Comparison of ENCODE assay signal across 9 cellular contexts in genomic region chr12:53174881-53175491, GRCh38. TPM values are rescaled to one million over a fixed set of nuclear protein-coding genes. Genes with fewer than 3 reads are reported as not detected.
DNase-seq lines count a peak whose midpoint lies in the region; ATAC-seq, FAIRE-seq and TF ChIP-seq lines count a peak whose summit lies in the region.
"Had no signal": no experiment of that assay in that cellular context is flagged by ENCODE, and none has a peak within 500 bp of the region (broad histone marks: within the 10 kb centered on the region; RNA-seq: fewer than 3 reads in every experiment).

No MANE protein-coding gene starts in this region.

- POLR2A ChIA-PET in Caco-2 (lab: Charles Lee) = interaction anchor here (1.2 kb wide), 1 partner anchor 96 kb away, joined by 9 read pairs; the partner anchor contains the start of gene SPRYD3

- no peak overlapping the region for H3K9ac ChIP-seq in kidney (ENCODE audit: low read length in 2 of 2)

- H3K27ac ChIP-seq in kidney (ENCODE audit: low read depth in 2 of 2, low read length in 2 of 2) = peak overlapping the region in 1 of 2 donors; percentile 65

- DNase-seq in Caco-2 (peak; percentile 63 to 73), Kasumi-1 (lab: John Stamatoyannopoulos, UW) (peak; percentile 32 to 53), kidney (no peak), GM19240 (ENCODE audit: insufficient read length, low spot score) (no peak)
- no peak for DNase-seq in activated CD4-positive, alpha-beta T cell treated with anti-CD3 and anti-CD28 coated beads, Interleukin-2, amount 50 U/mL, for 1 hour
- DNase-seq in activated CD4-positive, alpha-beta T cell treated with anti-CD3 and anti-CD28 coated beads, Interleukin-2, amount 50 U/mL, for 4 hours = no peak

- no peaks in the 10 kb centered on the region for H3K9me3 Mint-ChIP-seq in Caco-2 (ENCODE audit: unreplicated experiment)

- H3K4me1 Mint-ChIP-seq in Caco-2 (ENCODE audit: low read depth, unreplicated experiment) = peaks cover 19% of the 10 kb centered on the region

- H3K4me3 ChIP-seq in Caco-2 (ENCODE audit: low read depth, low read length) (no peak overlapping the region), kidney (ENCODE audit: low read length in 2 of 2) (no peak overlapping the region)

- H3K36me3 Mint-ChIP-seq in Caco-2 (ENCODE audit: insufficient read depth, unreplicated experiment) = peaks cover 5% of the 10 kb centered on the region

- no peaks in the 10 kb centered on the region for H3K27me3 Mint-ChIP-seq in Caco-2 (ENCODE audit: insufficient read depth, unreplicated experiment)

- no peaks in the 10 kb centered on the region for H3K36me3 ChIP-seq in Caco-2 (ENCODE audit: control insufficient read depth, insufficient read depth, low read length)
- peaks cover 2 to 6% of the 10 kb centered on the region in 2 donors for H3K36me3 ChIP-seq in kidney (ENCODE audit: control insufficient read depth in 1 of 2, insufficient read depth in 2 of 2, low read length in 2 of 2)

- peak overlapping the region; percentile 33 for H3K4me3 Mint-ChIP-seq in Caco-2 (ENCODE audit: unreplicated experiment)

- peak overlapping the region; percentile 19 for H3K27ac Mint-ChIP-seq in Caco-2 (ENCODE audit: unreplicated experiment)

- no peak for FAIRE-seq in kidney (lab: Jason Lieb, UNC)
- FAIRE-seq: endometrium had no signal

- no TSS peak for BruUV-seq in Caco-2 (replicated peaks; lab: Mats Ljungman, UMichigan)

- H3K27me3 ChIP-seq in Caco-2 (replicated peaks; ENCODE audit: control insufficient read depth, insufficient read depth, low read length) = no peaks in the 10 kb centered on the region

- H3K9me3 ChIP-seq in Caco-2 (no peaks in the 10 kb centered on the region), kidney (ENCODE audit: control insufficient read depth in 1 of 2, low read length in 2 of 2) (no peaks in the 10 kb centered on the region)

- CTCF ChIA-PET in Caco-2 (lab: Charles Lee) = interaction anchor here (0.6 to 1.4 kb wide), 8 partner anchors 12 to 146 kb away, joined by 3 to 9 read pairs (median 6); partner anchors contain the start of genes AAAS, PFDN5, SOAT2 and SPRYD3

- intact Hi-C loops in Caco-2 (cut with micrococcal nuclease; ENCODE audit: unreplicated experiment) (no loop called here), kidney (cut with DNase I) (no loop called here)

- H3K4me1 ChIP-seq in Caco-2 (peaks cover 16% of the 10 kb centered on the region), kidney (ENCODE audit: control insufficient read depth in 1 of 2, insufficient read depth in 1 of 2, low read depth in 1 of 2, low read length in 2 of 2) (peaks cover 4 to 10% of the 10 kb centered on the region in 2 donors)

- ATAC-seq in SK-N-SH treated with all-trans-retinoic acid at 6 μM for 48 hours (peak; percentile 65), GM19463 (IDR thresholded peaks at IDR 0.05; ENCODE audit: unreplicated experiment) (no peak)

- TF ChIP-seq CTCF in Caco-2 (IDR thresholded peaks at IDR 0.05; ENCODE audit: insufficient read depth in 1 of 2, low read depth in 1 of 2, low read length in 1 of 2, severe bottlenecking in 1 of 2, unreplicated experiment in 1 of 2) = peak; percentile 38 to 46
- peak; percentile 39 for TF ChIP-seq CTCF in kidney (IDR thresholded peaks at IDR 0.05; ENCODE audit: borderline replicate concordance, extremely low read depth, insufficient read depth)

TF ChIP-seq in SK-N-SH treated with all-trans-retinoic acid at 6 μM for 48 hours, 23 proteins besides CTCF, POLR2A, EP300 and RAD21:
- TF ChIP-seq ESRRG (CRISPR knock-in tag; IDR thresholded peaks at IDR 0.05) (no peak), TCF4 (CRISPR knock-in tag; IDR thresholded peaks at IDR 0.05; ENCODE audit: borderline replicate concordance) (no peak), BACH2 (CRISPR knock-in tag; IDR thresholded peaks at IDR 0.05; ENCODE audit: borderline replicate concordance) (no peak), ZNF565 (CRISPR knock-in tag; conservative IDR thresholded peaks at IDR 0.05; ENCODE audit: low read depth) (no peak)
TF ChIP-seq in SK-N-SH treated with all-trans-retinoic acid at 6 μM for 48 hours: peak in this region for 0.

RNA-seq across cellular contexts. Expression of gene ZNF740, which starts 5.5 kb away (rescaled TPM):
- total RNA-seq in Caco-2 (2022) = 35.8 and 43.0 TPM in 2 replicates
- 58.3 TPM for total RNA-seq in kidney
- 11.1 TPM for polyA plus RNA-seq in kidney (ENCODE audit: insufficient read depth, low read depth, low replicate concordance)

RNA-seq across cellular contexts. Expression of gene CSAD, which starts 5.7 kb away (rescaled TPM):
- total RNA-seq in Caco-2 (2022) (20.1 and 23.0 TPM in 2 replicates), kidney (39.1 TPM)
- polyA plus RNA-seq in kidney (ENCODE audit: insufficient read depth, low read depth, low replicate concordance) = 24.0 TPM

RNA-seq across cellular contexts. Expression of gene ITGB7, which starts 32.1 kb away (rescaled TPM):
- 1.1 TPM in 2 replicates for total RNA-seq in Caco-2 (2022)
- total RNA-seq in kidney = 14.5 TPM
- 11.0 TPM for polyA plus RNA-seq in kidney (ENCODE audit: insufficient read depth, low read depth, low replicate concordance)

RNA-seq across cellular contexts. Expression of gene RARG, which starts 57.0 kb away (rescaled TPM):
- total RNA-seq in Caco-2 (2022) = 11.8 and 12.9 TPM in 2 replicates
- 34.1 TPM for total RNA-seq in kidney
- polyA plus RNA-seq in kidney (ENCODE audit: insufficient read depth, low read depth, low replicate concordance) = 13.2 TPM

Comparison
In these comparisons a context has a peak if more than half of its experiments do, and no peak if none do; other contexts are left out.
1. DNase-seq: peak in Caco-2 (2 of 2) and Kasumi-1 (2 of 2); none in kidney (single experiment), activated CD4-positive, alpha-beta T cell treated with anti-CD3 and anti-CD28 coated beads, Interleukin-2, amount 50 U/mL, for 1 hour (single experiment), GM19240 (single experiment) and activated CD4-positive, alpha-beta T cell treated with anti-CD3 and anti-CD28 coated beads, Interleukin-2, amount 50 U/mL, for 4 hours (0 of 2).